Comparison of ENCODE assay signal across 8 cellular contexts in genomic region chr5:160119142-160119904, GRCh38. TPM values are rescaled to one million over a fixed set of nuclear protein-coding genes. Genes with fewer than 3 reads are reported as not detected.
DNase-seq lines count a peak whose midpoint lies in the region; ATAC-seq and FAIRE-seq lines count a peak whose summit lies in the region.

PWWP2A (minus strand) TSS chr5:160119450; CDS start chr5:160119388, 62 bp downstream.

- DNase-seq in AML-193 (lab: John Stamatoyannopoulos, UW) (peak; percentile 98 to 99), NCI-H460 (ENCODE audit: extremely low read depth, low read depth) (peak; percentile 100), cerebellar nuclear complex (lab: John Stamatoyannopoulos, UW) (peak; percentile 99 to 100)
- DNase-seq in activated CD4-positive, CD25-positive, alpha-beta regulatory T cell treated with anti-CD3 and anti-CD28 coated beads, Interleukin-2, amount 50 U/mL, for 72 hours, result peak; percentile 89
- DNase-seq in stimulated activated CD4-positive, alpha-beta T cell treated with anti-CD3 and anti-CD28 coated beads, Interleukin-12 subunit alpha, Interleukin-12 subunit beta, amount 100 ng/mL, for 4 hours, result peak; percentile 94

- peak; percentile 93 for ATAC-seq in GM19043 (IDR thresholded peaks at IDR 0.05; ENCODE audit: low read depth, unreplicated experiment)
- ATAC-seq in HG03378 (IDR thresholded peaks at IDR 0.05; ENCODE audit: unreplicated experiment), result peak; percentile 95

- FAIRE-seq in islet of Langerhans (lab: Jason Lieb, UNC), result peak; percentile 100

RNA-seq across cellular contexts. Expression of gene PWWP2A, which starts in this region (rescaled TPM):
- total RNA-seq in NCI-H460 (2014; rRNA removed; shearing (Covaris generic)), result 10.0 and 12.8 TPM in 2 replicates
- 22.0 and 22.9 TPM in 2 replicates for polyA plus RNA-seq in NCI-H460 (2014; cell fraction: nucleus; rRNA removed)

Comparison
In these comparisons a context has a peak if more than half of its experiments do, and no peak if none do; other contexts are left out.
1. Peak in every context shown above with its lines: DNase-seq and ATAC-seq.